Comparison of ENCODE assay signal across 26 cellular contexts in genomic region chr3:178072391-178072790, GRCh38.
DNase-seq lines count a peak whose midpoint lies in the region; ATAC-seq and TF ChIP-seq lines count a peak whose summit lies in the region.
"Had no signal": no experiment of that assay in that cellular context is flagged by ENCODE, and none has a peak within 500 bp of the region (broad histone marks: within the 10 kb centered on the region; RNA-seq: fewer than 3 reads in every experiment).

No MANE protein-coding gene starts in this region.

- CTCF ChIA-PET in T-cell (lab: Charles Lee): no interaction called here

- TF ChIP-seq CTCF in MM.1S (IDR thresholded peaks at IDR 0.05; ENCODE audit: low read length) (no peak), dorsolateral prefrontal cortex (IDR thresholded peaks at IDR 0.05 in 54 of 56, conservative IDR thresholded peaks at IDR 0.05 in 2 of 56; ENCODE audit: low read depth in 1 of 56, partially characterized antibody in 56 of 56) (no peak), neural cell (IDR thresholded peaks at IDR 0.05; ENCODE audit: poor library complexity, severe bottlenecking) (no peak), BE2C (IDR thresholded peaks at IDR 0.05; ENCODE audit: low read depth, low read length) (no peak)

- H3K9me3 ChIP-seq in MM.1S (replicated peaks; ENCODE audit: insufficient read depth, low read length) (no peaks in the 10 kb centered on the region), neural cell (ENCODE audit: low read length) (no peaks in the 10 kb centered on the region), BE2C (no peaks in the 10 kb centered on the region)
- H3K9me3 ChIP-seq: left ventricle myocardium inferior, SK-N-SH, spleen had no signal

- H3K27me3 ChIP-seq in MM.1S (replicated peaks; ENCODE audit: insufficient read depth, low read length): no peaks in the 10 kb centered on the region
- H3K27me3 ChIP-seq in dorsolateral prefrontal cortex: no peaks in the 10 kb centered on the region
- no peaks in the 10 kb centered on the region for H3K27me3 ChIP-seq in neural cell (ENCODE audit: insufficient read depth, low read depth, low read length)
- no peaks in the 10 kb centered on the region for H3K27me3 ChIP-seq in BE2C
- H3K27me3 ChIP-seq: cardiac muscle cell, spleen had no signal

- H3K4me2 ChIP-seq in MM.1S (ENCODE audit: low read depth, low read length): peak overlapping the region; percentile 42; the same call in 1 of the 2 replicates
- H3K4me2 ChIP-seq in neural cell (ENCODE audit: low read length): peak overlapping the region; percentile 29
- H3K4me2 ChIP-seq: SK-N-SH had no signal

- H3K4me3 ChIP-seq in MM.1S (ENCODE audit: low read length) (no peak overlapping the region), dorsolateral prefrontal cortex (no peak overlapping the region), neural cell (ENCODE audit: low read length) (peak overlapping the region; percentile 18), BE2C (ENCODE audit: low read depth, low read length) (no peak overlapping the region)
- H3K4me3 ChIP-seq: cardiac muscle cell, left ventricle myocardium inferior, spleen had no signal

- peaks cover 4 to 5% (median 5%) of the 10 kb centered on the region in 3 donors for H3K4me1 Mint-ChIP-seq in T-cell

- no peaks in the 10 kb centered on the region for H3K9me3 Mint-ChIP-seq in T-cell
- H3K9me3 Mint-ChIP-seq: activated CD4-positive, alpha-beta memory T cell treated with anti-CD3 and anti-CD28 coated beads for 36 hours; H9; T-helper 2 cell treated with Interferon-gamma antibody and Interleukin-4, amounts not matched to agents 5 μg/mL and 100 μg/mL, for 36 hours had no signal

- no peak overlapping the region for H3K27ac Mint-ChIP-seq in T-cell
- H3K27ac Mint-ChIP-seq: activated CD4-positive, alpha-beta memory T cell treated with anti-CD3 and anti-CD28 coated beads for 36 hours; H9; stimulated activated naive CD8-positive, alpha-beta T cell treated with anti-CD3 and anti-CD28 coated beads, Interleukin-15, amount 100 ng/mL, for 72 hours; T-helper 2 cell treated with Interferon-gamma antibody and Interleukin-4, amounts not matched to agents 5 μg/mL and 100 μg/mL, for 36 hours; type B pancreatic cell had no signal

- H3K4me1 ChIP-seq in MM.1S (ENCODE audit: low read length): peaks cover 19% of the 10 kb centered on the region
- no peaks in the 10 kb centered on the region for H3K4me1 ChIP-seq in BE2C

- H3K79me2 ChIP-seq in MM.1S (ENCODE audit: low read length): no peaks in the 10 kb centered on the region
- no peaks in the 10 kb centered on the region for H3K79me2 ChIP-seq in neural cell (replicated peaks; ENCODE audit: insufficient read depth, low read length)

- H3K36me3 Mint-ChIP-seq in T-cell: no peaks in the 10 kb centered on the region
- H3K36me3 Mint-ChIP-seq: activated CD4-positive, alpha-beta memory T cell treated with anti-CD3 and anti-CD28 coated beads for 36 hours; type B pancreatic cell had no signal

- peak; percentile 24 for TF ChIP-seq EP300 in neural cell (conservative IDR thresholded peaks at IDR 0.05; ENCODE audit: poor library complexity, severe bottlenecking)

- no peaks in the 10 kb centered on the region for H3K36me3 ChIP-seq in MM.1S (replicated peaks; ENCODE audit: insufficient read depth, low read length)
- no peaks in the 10 kb centered on the region for H3K36me3 ChIP-seq in neural cell (ENCODE audit: insufficient read depth, low read length)
- no peaks in the 10 kb centered on the region for H3K36me3 ChIP-seq in BE2C
- H3K36me3 ChIP-seq: cardiac muscle cell, left ventricle myocardium inferior, spleen had no signal

- DNase-seq in DMS114 treated with DMSO at 0.1 percent for 48 hours (lab: John Stamatoyannopoulos, UW; ENCODE audit: unreplicated experiment) (peak; percentile 83), MM.1S (no peak), dorsolateral prefrontal cortex (peak in 1 of 10 donors; percentile 31), BE2C (no peak), T-cell (no peak)
- DNase-seq: activated CD4-positive, alpha-beta memory T cell treated with anti-CD3 and anti-CD28 coated beads for 36 hours; activated gamma-delta T cell treated with Interleukin-2 at 50 U/mL for 16 hours; AML-193; amniotic stem cell; effector memory CD4-positive, alpha-beta T cell; H9; head of caudate nucleus; Karpas-422; left ventricle myocardium inferior; NCI-H2171; NK-92 treated with Interleukin-12 subunit alpha and Interleukin-12 subunit beta, amount 100 ng/mL, for 24 hours; retina; SK-N-SH; spleen; stimulated activated CD4-positive, alpha-beta T cell treated with anti-CD3 and anti-CD28 coated beads, Interleukin-4, amount 100 ng/mL, for 4 hours; stimulated activated naive CD8-positive, alpha-beta T cell treated with anti-CD3 and anti-CD28 coated beads, Interleukin-15, amount 100 ng/mL, for 72 hours had no signal

- H3K27ac ChIP-seq in MM.1S (ENCODE audit: low read length): no peak overlapping the region
- H3K27ac ChIP-seq in dorsolateral prefrontal cortex: peak overlapping the region in 48 of 59 donors; percentile 2 to 88 (median 44)
- H3K27ac ChIP-seq in neural cell (ENCODE audit: low read length): peak overlapping the region; percentile 62
- H3K27ac ChIP-seq: cardiac muscle cell, left ventricle myocardium inferior had no signal

- H4K20me1 ChIP-seq in MM.1S (ENCODE audit: insufficient read depth, low read length) (no peaks in the 10 kb centered on the region), neural cell (ENCODE audit: insufficient read depth) (no peaks in the 10 kb centered on the region)

- intact Hi-C loops in dorsolateral prefrontal cortex (cut with DNase I): no loop called here

- H3F3A ChIP-seq in MM.1S (ENCODE audit: insufficient read depth, low read length): no peaks in the 10 kb centered on the region
- H3F3A ChIP-seq in neural cell (ENCODE audit: insufficient read depth, low read length, poor library complexity, severe bottlenecking): no peaks in the 10 kb centered on the region

- no peaks in the 10 kb centered on the region for H3K27me3 Mint-ChIP-seq in T-cell
- H3K27me3 Mint-ChIP-seq: activated CD4-positive, alpha-beta memory T cell treated with anti-CD3 and anti-CD28 coated beads for 36 hours; stimulated activated naive CD8-positive, alpha-beta T cell treated with anti-CD3 and anti-CD28 coated beads, Interleukin-15, amount 100 ng/mL, for 72 hours; type B pancreatic cell had no signal

- no peak for TF ChIP-seq RAD21 in neural cell (conservative IDR thresholded peaks at IDR 0.05)

- POLR2A ChIA-PET in T-cell (lab: Charles Lee): interaction anchor here in 1 of 2 donors (0.5 kb wide), 1 partner anchor 247 kb away, joined by 3 read pairs; no protein-coding TSS in a partner anchor

- ATAC-seq in T-cell (replicated peaks in 1 of 4) (no peak), GM18868 (IDR thresholded peaks at IDR 0.05; ENCODE audit: unreplicated experiment) (no peak)
- ATAC-seq: stimulated activated naive CD8-positive, alpha-beta T cell treated with anti-CD3 and anti-CD28 coated beads, Interleukin-15, amount 100 ng/mL, for 72 hours had no signal

- H2AFZ ChIP-seq in MM.1S (ENCODE audit: low read length) (no peak overlapping the region), neural cell (ENCODE audit: low read depth, low read length) (no peak overlapping the region)

- H3K9ac ChIP-seq in MM.1S (ENCODE audit: low read length) (no peak overlapping the region), neural cell (ENCODE audit: low read length) (no peak overlapping the region)
- H3K9ac ChIP-seq: SK-N-SH had no signal

- H3K9me2 ChIP-seq in MM.1S (replicated peaks; ENCODE audit: insufficient read depth, low read length) (no peaks in the 10 kb centered on the region), neural cell (ENCODE audit: insufficient read depth, low read length) (no peaks in the 10 kb centered on the region)
- H3K9me2 ChIP-seq: SK-N-SH had no signal

- no peak overlapping the region for H3K4me3 Mint-ChIP-seq in T-cell
- H3K4me3 Mint-ChIP-seq: activated CD4-positive, alpha-beta memory T cell treated with anti-CD3 and anti-CD28 coated beads for 36 hours; H9; stimulated activated naive CD8-positive, alpha-beta T cell treated with anti-CD3 and anti-CD28 coated beads, Interleukin-15, amount 100 ng/mL, for 72 hours; T-helper 2 cell treated with Interferon-gamma antibody and Interleukin-4, amounts not matched to agents 5 μg/mL and 100 μg/mL, for 36 hours; type B pancreatic cell had no signal

TF ChIP-seq in neural cell, 6 proteins besides CTCF, POLR2A, EP300 and RAD21:
- TF ChIP-seq REST (IDR thresholded peaks at IDR 0.05; ENCODE audit: borderline replicate concordance) (no peak), SMC3 (conservative IDR thresholded peaks at IDR 0.05; ENCODE audit: poor library complexity) (no peak), MXI1 (conservative IDR thresholded peaks at IDR 0.05; ENCODE audit: poor library complexity, severe bottlenecking) (no peak), TAF1 (IDR thresholded peaks at IDR 0.05; ENCODE audit: low read depth) (no peak), POLR2AphosphoS5 (IDR thresholded peaks at IDR 0.05) (no peak), EZH2 (IDR thresholded peaks at IDR 0.05; ENCODE audit: borderline replicate concordance, insufficient read depth, low read length, poor library complexity, severe bottlenecking) (no peak)
